8 cellular contexts compared by ENCODE assay signal in genomic region chr7:134327896-134328295, GRCh38. TPM values are rescaled to one million over a fixed set of nuclear protein-coding genes. Genes with fewer than 3 reads are reported as not detected.
DNase-seq lines count a peak whose midpoint lies in the region; ATAC-seq and TF ChIP-seq lines count a peak whose summit lies in the region.

No MANE protein-coding gene starts in this region.

- H3K9me3 ChIP-seq in body of pancreas, result no peaks in the 10 kb centered on the region

- H3K36me3 ChIP-seq in body of pancreas (replicated peaks in 1 of 2; ENCODE audit: insufficient read depth in 1 of 2, low read depth in 2 of 2), result no peaks in the 10 kb centered on the region

- no peak for TF ChIP-seq POLR2A in body of pancreas (IDR thresholded peaks at IDR 0.05)

- DNase-seq in Daoy (ENCODE audit: low read depth) (peak; percentile 80), M059J (ENCODE audit: low read depth) (peak; percentile 65), T-helper 2 cell (peak in 4 of 5 experiments; percentile 8 to 61 (median 26)), body of pancreas (peak; percentile 16 to 49 (median 28)), medulla oblongata (ENCODE audit: extremely low spot score) (peak; percentile 70), T1000 (lab: John Stamatoyannopoulos, UW) (no peak)
- DNase-seq in stimulated activated naive CD8-positive, alpha-beta T cell treated with anti-CD3 and anti-CD28 coated beads, Interleukin-15, Interleukin-2, amounts not matched to agents 100 U/mL and 50 U/mL, for 24 hours, result peak; percentile 66

- no peak overlapping the region for H3K27ac ChIP-seq in body of pancreas

- peak; percentile 85 for ATAC-seq in GM21717 (IDR thresholded peaks at IDR 0.05; ENCODE audit: unreplicated experiment)
- ATAC-seq in body of pancreas, result no peak
- ATAC-seq in stimulated activated naive CD8-positive, alpha-beta T cell treated with anti-CD3 and anti-CD28 coated beads, Interleukin-15, Interleukin-2, amounts not matched to agents 100 U/mL and 50 U/mL, for 24 hours, result peak; percentile 88

- intact Hi-C loops in body of pancreas (cut with DNase I), result no loop called here

- 34 to 50% methylated on average over 7 of the region's 7 CpGs for WGBS in body of pancreas, 2 donors

- peak in 4 of 7 experiments; percentile 6 to 32 (median 20) for TF ChIP-seq CTCF in body of pancreas (IDR thresholded peaks at IDR 0.05)

- H3K4me1 ChIP-seq in body of pancreas, result peaks cover 8% of the 10 kb centered on the region

- no peak overlapping the region for H3K4me3 ChIP-seq in body of pancreas

- H3K27me3 ChIP-seq in body of pancreas, result no peaks in the 10 kb centered on the region

RNA-seq across cellular contexts. Expression of gene SLC35B4, which starts 11.2 kb away (rescaled TPM):
- total RNA-seq in Daoy (2014; rRNA removed; shearing (Covaris generic)), result 22.9 and 26.7 TPM in 2 replicates
- total RNA-seq in M059J (2014; rRNA removed; shearing (Covaris generic)), result 20.5 and 24.0 TPM in 2 replicates
- total RNA-seq in body of pancreas, result 10 to 100 TPM in 1 of 2 donors, 1 to 10 TPM in 1; 4.9 to 11.5 TPM
